Comparison of ENCODE assay signal across 21 cellular contexts in the genomic region with DNA sequence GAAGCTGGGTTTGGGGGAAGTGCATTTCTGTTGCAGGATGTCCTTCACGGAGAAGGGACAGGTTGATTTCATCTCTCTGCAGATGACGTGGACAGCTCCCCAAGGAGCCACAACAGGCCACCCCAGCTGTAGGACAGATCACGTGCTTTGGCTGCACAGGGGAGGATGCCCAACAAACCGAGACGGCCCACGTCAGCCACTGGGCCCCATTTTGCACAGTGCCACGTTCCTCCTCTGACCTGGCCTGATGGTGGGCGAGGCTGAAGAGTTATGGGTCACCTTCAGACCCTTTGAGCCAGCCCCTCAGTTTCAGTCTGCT. TPM values are rescaled to one million over a fixed set of nuclear protein-coding genes. Genes with fewer than 3 reads are reported as not detected.
DNase-seq lines count a peak whose midpoint lies in the region; ATAC-seq and TF ChIP-seq lines count a peak whose summit lies in the region.
"Had no signal": no experiment of that assay in that cellular context is flagged by ENCODE, and none has a peak within 500 bp of the region (broad histone marks: within the 10 kb centered on the region; RNA-seq: fewer than 3 reads in every experiment).

No MANE protein-coding gene starts in this region.

- H3K36me3 Mint-ChIP-seq in brain: no peaks in the 10 kb centered on the region
- no peaks in the 10 kb centered on the region for H3K36me3 Mint-ChIP-seq in activated CD8-positive, alpha-beta T cell treated with anti-CD3 and anti-CD28 coated beads, Interleukin-2, amount 10 ng/mL, durations not matched to agents 7 days and 5 days (ENCODE audit: low read depth)
- H3K36me3 Mint-ChIP-seq: CD4-positive, CD25-positive, alpha-beta regulatory T cell had no signal

- no peaks in the 10 kb centered on the region for H3K27me3 Mint-ChIP-seq in brain
- H3K27me3 Mint-ChIP-seq in activated CD8-positive, alpha-beta T cell treated with anti-CD3 and anti-CD28 coated beads, Interleukin-2, amount 10 ng/mL, durations not matched to agents 7 days and 5 days (ENCODE audit: low read depth): peaks cover 28% of the 10 kb centered on the region

- no peaks in the 10 kb centered on the region for H3K36me3 ChIP-seq in neuronal stem cell (replicated peaks in 1 of 2; ENCODE audit: control insufficient read depth in 2 of 2, insufficient read depth in 2 of 2, low read length in 2 of 2)
- H3K36me3 ChIP-seq in heart right ventricle: no peaks in the 10 kb centered on the region

- ATAC-seq in activated CD8-positive, alpha-beta T cell treated with anti-CD3 and anti-CD28 coated beads, Interleukin-2, amount 10 ng/mL, durations not matched to agents 7 days and 5 days: no peak
- ATAC-seq in heart right ventricle (no peak), HG02623 (IDR thresholded peaks at IDR 0.05; ENCODE audit: unreplicated experiment) (no peak)
- ATAC-seq: HepG2 had no signal

- H2BK12ac ChIP-seq in neuronal stem cell (ENCODE audit: low read length): no peak overlapping the region

- H3K23ac ChIP-seq in neuronal stem cell (ENCODE audit: low read depth, low read length, poor library complexity): no peak overlapping the region

- H3K27me3 ChIP-seq in neuronal stem cell (ENCODE audit: control insufficient read depth in 3 of 3, insufficient read depth in 3 of 3, low read depth in 1 of 3, low read length in 3 of 3) (peaks cover 0 to 16% (median 0%) of the 10 kb centered on the region in 3 experiments), heart right ventricle (peaks cover 0 to 18% (median 0%) of the 10 kb centered on the region in 7 donors)

- no peak overlapping the region for H3K18ac ChIP-seq in neuronal stem cell (ENCODE audit: low read length)

- H2AK5ac ChIP-seq in neuronal stem cell (ENCODE audit: low read depth, low read length): no peak overlapping the region

- no peak overlapping the region for H3K4me3 ChIP-seq in neuronal stem cell (ENCODE audit: low read length in 2 of 2)
- H3K4me3 ChIP-seq in heart right ventricle: no peak overlapping the region
- H3K4me3 ChIP-seq: SK-N-MC had no signal

- POLR2A ChIA-PET in activated CD8-positive, alpha-beta T cell treated with anti-CD3 and anti-CD28 coated beads, Interleukin-2, amount 10 ng/mL, durations not matched to agents 7 days and 5 days (lab: Charles Lee): no interaction called here

- DNase-seq in NCI-H524 (lab: John Stamatoyannopoulos, UW): peak; percentile 85 to 88
- DNase-seq in neuronal stem cell (ENCODE audit: low spot score): no peak
- DNase-seq in activated CD8-positive, alpha-beta T cell treated with anti-CD3 and anti-CD28 coated beads, Interleukin-2, amount 10 ng/mL, durations not matched to agents 7 days and 5 days: no peak
- no peak for DNase-seq in heart right ventricle
- no peak for DNase-seq in germinal center (ENCODE audit: low spot score)
- DNase-seq: AML-193; CD4-positive, CD25-positive, alpha-beta regulatory T cell; DMS153; GDM1; GOT3; NCI-H1048; NCI-H1436 treated with DMSO at 0.1 percent for 48 hours; NCI-H2029 treated with DMSO at 0.1 percent for 48 hours; NK-92 treated with Interleukin-12 subunit alpha and Interleukin-12 subunit beta, amount 100 ng/mL, for 24 hours; OCI-M1; SHP77 had no signal

- no peak overlapping the region for H2BK120ac ChIP-seq in neuronal stem cell (ENCODE audit: low read depth, low read length)

- CTCF ChIA-PET in activated CD8-positive, alpha-beta T cell treated with anti-CD3 and anti-CD28 coated beads, Interleukin-2, amount 10 ng/mL, durations not matched to agents 7 days and 5 days (lab: Charles Lee): interaction anchor here (4.2 kb wide), 1 partner anchor 62 kb away, joined by 17 read pairs; no protein-coding TSS in a partner anchor

- H3K9me3 Mint-ChIP-seq in brain: peaks cover 0 to 6% (median 0%) of the 10 kb centered on the region in 5 experiments
- no peaks in the 10 kb centered on the region for H3K9me3 Mint-ChIP-seq in activated CD8-positive, alpha-beta T cell treated with anti-CD3 and anti-CD28 coated beads, Interleukin-2, amount 10 ng/mL, durations not matched to agents 7 days and 5 days (ENCODE audit: insufficient read depth)

- peak overlapping the region; percentile 0 for H2AFZ ChIP-seq in neuronal stem cell (ENCODE audit: low read length)

- intact Hi-C loops in heart right ventricle (cut with DNase I): no loop called here

- H3K4me1 Mint-ChIP-seq in brain: peaks cover 71% of the 10 kb centered on the region
- peaks cover 2% of the 10 kb centered on the region for H3K4me1 Mint-ChIP-seq in activated CD8-positive, alpha-beta T cell treated with anti-CD3 and anti-CD28 coated beads, Interleukin-2, amount 10 ng/mL, durations not matched to agents 7 days and 5 days (ENCODE audit: low read depth)

- H3K27ac Mint-ChIP-seq in brain: peak overlapping the region in 4 of 5 experiments; percentile 60 to 97 (median 77)
- H3K27ac Mint-ChIP-seq in activated CD8-positive, alpha-beta T cell treated with anti-CD3 and anti-CD28 coated beads, Interleukin-2, amount 10 ng/mL, durations not matched to agents 7 days and 5 days: no peak overlapping the region
- H3K27ac Mint-ChIP-seq: CD4-positive, CD25-positive, alpha-beta regulatory T cell had no signal

- H3K4me3 Mint-ChIP-seq in brain: no peak overlapping the region
- H3K4me3 Mint-ChIP-seq in activated CD8-positive, alpha-beta T cell treated with anti-CD3 and anti-CD28 coated beads, Interleukin-2, amount 10 ng/mL, durations not matched to agents 7 days and 5 days: no peak overlapping the region
- H3K4me3 Mint-ChIP-seq: CD4-positive, CD25-positive, alpha-beta regulatory T cell had no signal

- no peak overlapping the region for H3K9ac ChIP-seq in neuronal stem cell (ENCODE audit: low read depth, low read length, poor library complexity)
- H3K9ac ChIP-seq: KMS-11 had no signal

- H4K91ac ChIP-seq in neuronal stem cell (ENCODE audit: low read depth, low read length, poor library complexity): no peak overlapping the region

- H3K14ac ChIP-seq in neuronal stem cell (ENCODE audit: low read length): peak overlapping the region; percentile 22

- no peak overlapping the region for H2BK15ac ChIP-seq in neuronal stem cell (ENCODE audit: low read length)

- no CpG with 5 or more reads among the region's 8 CpGs for WGBS in neuronal stem cell (ENCODE audit: extremely low coverage in 2 of 2, insufficient read length in 2 of 2, insufficient replicate concordance in 1 of 2), 2 donors
- WGBS in heart right ventricle, 2 donors: 73 to 74% methylated on average over 8 of the region's 8 CpGs

- H3K9me3 ChIP-seq in neuronal stem cell (replicated peaks in 1 of 2; ENCODE audit: control insufficient read depth in 2 of 2, insufficient read depth in 1 of 2, low read depth in 1 of 2, low read length in 2 of 2) (no peaks in the 10 kb centered on the region), heart right ventricle (no peaks in the 10 kb centered on the region)

- H3K27ac ChIP-seq in neuronal stem cell (replicated peaks; ENCODE audit: low read length): no peak overlapping the region
- no peak overlapping the region for H3K27ac ChIP-seq in heart right ventricle
- H3K27ac ChIP-seq: KMS-11, SK-N-MC had no signal

- no peak overlapping the region for H4K8ac ChIP-seq in neuronal stem cell (ENCODE audit: low read depth, low read length)

- no peak overlapping the region for H2BK5ac ChIP-seq in neuronal stem cell (ENCODE audit: low read length)

- no peak for TF ChIP-seq CTCF in brain (conservative IDR thresholded peaks at IDR 0.05)
- no peak for TF ChIP-seq CTCF in heart right ventricle (IDR thresholded peaks at IDR 0.05)

- no peaks in the 10 kb centered on the region for H3K79me1 ChIP-seq in neuronal stem cell (ENCODE audit: low read depth, low read length)

- peaks cover 4 to 27% of the 10 kb centered on the region in 2 donors for H3K4me1 ChIP-seq in neuronal stem cell (ENCODE audit: control insufficient read depth in 2 of 2, insufficient read depth in 1 of 2, low read depth in 1 of 2, low read length in 2 of 2)
- H3K4me1 ChIP-seq in heart right ventricle: peaks cover 0 to 10% (median 0%) of the 10 kb centered on the region in 9 donors

- H3K4ac ChIP-seq in neuronal stem cell (ENCODE audit: low read length): no peak overlapping the region

- no peak overlapping the region for H3K4me2 ChIP-seq in neuronal stem cell (ENCODE audit: insufficient read depth, low read length, poor library complexity, severe bottlenecking)
- H3K4me2 ChIP-seq: KMS-11 had no signal

RNA-seq across cellular contexts. Expression of a gene that starts 9.0 kb away (rescaled TPM):
- 26.6 TPM for polyA plus RNA-seq in brain (ENCODE audit: insufficient read depth, low read depth, low replicate concordance)
- polyA plus RNA-seq in neuronal stem cell (2013, experiment 1 of 2): 0.82 TPM
- polyA plus RNA-seq in neuronal stem cell (2013, experiment 2 of 2): 0.83 TPM
- total RNA-seq in activated CD8-positive, alpha-beta T cell treated with anti-CD3 and anti-CD28 coated beads, Interleukin-2, amount 10 ng/mL, durations not matched to agents 7 days and 5 days: 1 to 10 TPM in 1 of 2 experiments, under 1 TPM in 1; 0.82 to 1.0 TPM
- total RNA-seq in heart right ventricle: 1 to 10 TPM in 1 of 10 donors, under 1 TPM in 7, not detected in 2; 0.07 to 2.0 (median 0.30) TPM
- polyA plus RNA-seq in heart right ventricle: 1 to 10 TPM in 1 of 2 donors, under 1 TPM in 1; 0.13 to 3.7 TPM
- total RNA-seq: CD4-positive, CD25-positive, alpha-beta regulatory T cell had no signal
- polyA plus RNA-seq: CD4-positive, CD25-positive, alpha-beta regulatory T cell; HepG2 had no signal

Comparison
In these comparisons a context has a peak if more than half of its experiments do, and no peak if none do; other contexts are left out.
1. DNase-seq: peak in NCI-H524 (2 of 2); none in neuronal stem cell (single experiment), activated CD8-positive, alpha-beta T cell treated with anti-CD3 and anti-CD28 coated beads, Interleukin-2, amount 10 ng/mL, durations not matched to agents 7 days and 5 days (single experiment), heart right ventricle (0 of 2) and germinal center (single experiment).